In the genomic region with DNA sequence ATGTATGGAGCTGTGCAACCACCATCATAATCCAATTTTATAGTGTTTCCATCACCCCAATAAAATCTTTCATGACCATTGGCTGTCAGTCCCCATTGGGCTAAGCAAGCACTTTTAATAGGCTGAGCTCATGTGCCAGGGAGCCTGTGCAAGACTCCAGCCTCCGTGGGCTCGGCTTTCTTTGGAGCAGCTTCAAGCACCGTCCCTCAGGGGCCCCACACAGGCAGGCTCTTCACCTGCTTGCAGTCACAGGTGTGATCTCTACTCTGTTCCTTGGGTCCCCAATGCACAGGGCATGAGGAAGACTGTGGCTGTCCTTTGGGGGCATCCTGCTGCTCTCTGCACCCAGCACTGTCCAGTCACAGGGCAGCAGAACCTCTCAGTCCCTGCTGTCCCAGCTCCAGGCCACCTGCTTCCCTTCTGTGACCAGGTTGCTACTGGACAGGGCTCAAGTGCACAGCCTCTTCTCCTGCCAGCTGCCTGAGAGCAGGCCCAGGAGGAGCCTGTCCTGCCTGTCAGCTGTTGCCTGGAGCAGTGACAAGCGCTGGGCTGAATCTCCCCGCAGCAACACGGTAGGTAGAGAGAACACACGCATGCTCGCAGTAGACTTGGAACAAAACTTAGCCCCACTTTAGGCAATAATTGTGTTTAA, we compare ENCODE assay signal across 25 cellular contexts. TPM values are rescaled to one million over a fixed set of nuclear protein-coding genes. Genes with fewer than 3 reads are reported as not detected.
DNase-seq lines count a peak whose midpoint lies in the region; ATAC-seq, FAIRE-seq and TF ChIP-seq lines count a peak whose summit lies in the region.
"Had no signal": no experiment of that assay in that cellular context is flagged by ENCODE, and none has a peak within 500 bp of the region (broad histone marks: within the 10 kb centered on the region; RNA-seq: fewer than 3 reads in every experiment).

No MANE protein-coding gene starts in this region.

- peak; percentile 70 for ATAC-seq in left colon
- ATAC-seq: stimulated activated effector memory CD8-positive, alpha-beta T cell treated with anti-CD3 and anti-CD28 coated beads, Interleukin-12 subunit alpha, Interleukin-12 subunit beta, amount 100 ng/mL, for 72 hours; T-cell; WTC11 had no signal

- no peaks in the 10 kb centered on the region for H3K9me3 Mint-ChIP-seq in type B pancreatic cell
- H3K9me3 Mint-ChIP-seq: IgD-negative memory B cell; stimulated activated effector memory CD8-positive, alpha-beta T cell treated with anti-CD3 and anti-CD28 coated beads, Interleukin-12 subunit alpha, Interleukin-12 subunit beta, amount 100 ng/mL, for 72 hours; T-cell; WTC11 had no signal

- H3K36me3 Mint-ChIP-seq in type B pancreatic cell = no peaks in the 10 kb centered on the region
- H3K36me3 Mint-ChIP-seq: IgD-negative memory B cell; stimulated activated effector memory CD8-positive, alpha-beta T cell treated with anti-CD3 and anti-CD28 coated beads, Interleukin-12 subunit alpha, Interleukin-12 subunit beta, amount 100 ng/mL, for 72 hours; T-cell; WTC11 had no signal

- FAIRE-seq in RCC 7860 (lab: Jason Lieb, UNC) = no peak
- FAIRE-seq: A204.1, islet of Langerhans, small intestine had no signal

- TF ChIP-seq CTCF in WERI-Rb-1 (IDR thresholded peaks at IDR 0.05; ENCODE audit: low read depth, low read length) (no peak), type B pancreatic cell (conservative IDR thresholded peaks at IDR 0.05) (no peak)

- H3K27ac ChIP-seq in WERI-Rb-1 = no peak overlapping the region
- H3K27ac ChIP-seq: ascending aorta, C4-2B had no signal

- no peaks in the 10 kb centered on the region for H3K27me3 ChIP-seq in WERI-Rb-1 (ENCODE audit: insufficient read depth, low read depth, severe bottlenecking)
- H3K27me3 ChIP-seq: ascending aorta had no signal

- H3K27ac Mint-ChIP-seq in type B pancreatic cell = no peak overlapping the region
- H3K27ac Mint-ChIP-seq: stimulated activated effector memory CD8-positive, alpha-beta T cell treated with anti-CD3 and anti-CD28 coated beads, Interleukin-12 subunit alpha, Interleukin-12 subunit beta, amount 100 ng/mL, for 72 hours; T-cell; WTC11 had no signal

- no peak overlapping the region for H3K4me3 ChIP-seq in WERI-Rb-1 (ENCODE audit: low read depth, low read length)
- H3K4me3 ChIP-seq: ascending aorta had no signal

- H3K36me3 ChIP-seq in WERI-Rb-1 = no peaks in the 10 kb centered on the region
- H3K36me3 ChIP-seq: ascending aorta had no signal

- no peaks in the 10 kb centered on the region for H3K9me3 ChIP-seq in WERI-Rb-1 (ENCODE audit: severe bottlenecking)
- H3K9me3 ChIP-seq: ascending aorta had no signal

- H3K27me3 Mint-ChIP-seq in type B pancreatic cell = no peaks in the 10 kb centered on the region
- H3K27me3 Mint-ChIP-seq: IgD-negative memory B cell had no signal

- intact Hi-C loops in left colon (cut with DNase I, micrococcal nuclease) = no loop called here

- no peaks in the 10 kb centered on the region for H3K4me1 Mint-ChIP-seq in type B pancreatic cell (ENCODE audit: unreplicated experiment)
- H3K4me1 Mint-ChIP-seq: stimulated activated effector memory CD8-positive, alpha-beta T cell treated with anti-CD3 and anti-CD28 coated beads, Interleukin-12 subunit alpha, Interleukin-12 subunit beta, amount 100 ng/mL, for 72 hours; T-cell had no signal

- DNase-seq in NCI-H187 (lab: John Stamatoyannopoulos, UW) (peak; percentile 13 to 41), NCI-H187 treated with DMSO at 0.1 percent for 48 hours (lab: John Stamatoyannopoulos, UW) (no peak), WERI-Rb-1 (peak; percentile 60), left colon (peak; percentile 43 to 49), type B pancreatic cell (ENCODE audit: extremely low spot score, unreplicated experiment) (peak; percentile 51), HPDE6-E6E7 (ENCODE audit: extremely low spot score) (no peak), RCC 7860 (ENCODE audit: low spot score) (no peak), DMS153 treated with DMSO at 0.1 percent for 48 hours (lab: John Stamatoyannopoulos, UW; ENCODE audit: unreplicated experiment) (no peak)
- DNase-seq: cortex of kidney, midbrain, NCI-H1105, NCI-H82, small intestine, T-cell, trophoblast cell had no signal

- H3K4me3 Mint-ChIP-seq in type B pancreatic cell = no peak overlapping the region
- H3K4me3 Mint-ChIP-seq: IgD-negative memory B cell; stimulated activated effector memory CD8-positive, alpha-beta T cell treated with anti-CD3 and anti-CD28 coated beads, Interleukin-12 subunit alpha, Interleukin-12 subunit beta, amount 100 ng/mL, for 72 hours; T-cell; WTC11 had no signal

RNA-seq across cellular contexts. Expression of a gene that starts 40.7 kb away (rescaled TPM):
- total RNA-seq in left colon (10 to 100 TPM; 80.6 to 89.5 TPM), type B pancreatic cell (ENCODE audit: low replicate concordance) (34.8 and 41.3 TPM in 2 replicates)

RNA-seq across cellular contexts. Expression of a gene that starts 50.5 kb away (rescaled TPM):
- total RNA-seq in left colon (1 to 10 TPM; 2.9 to 3.9 TPM), type B pancreatic cell (ENCODE audit: low replicate concordance) (0.38 and 4.1 TPM in 2 replicates)
- total RNA-seq: ascending aorta, Daoy, epithelial cell of proximal tubule, RPMI7951, T-cell, WTC11 had no signal

Comparison
In these comparisons a context has a peak if more than half of its experiments do, and no peak if none do; other contexts are left out.
1. DNase-seq: peak in NCI-H187 (2 of 2), WERI-Rb-1 (single experiment), left colon (2 of 2) and type B pancreatic cell (single experiment); none in NCI-H187 treated with DMSO at 0.1 percent for 48 hours (single experiment), HPDE6-E6E7 (single experiment), RCC 7860 (single experiment) and DMS153 treated with DMSO at 0.1 percent for 48 hours (single experiment).